1 cellular context compared by ENCODE assay signal in genomic region chr12:14840616-14841015, GRCh38.
TF ChIP-seq lines count a peak whose summit lies in the region.

No MANE protein-coding gene starts in this region.

TF ChIP-seq in HepG2, 621 proteins besides CTCF, POLR2A, EP300 and RAD21 (continued from another document):
- TF ChIP-seq, protein P1, sequence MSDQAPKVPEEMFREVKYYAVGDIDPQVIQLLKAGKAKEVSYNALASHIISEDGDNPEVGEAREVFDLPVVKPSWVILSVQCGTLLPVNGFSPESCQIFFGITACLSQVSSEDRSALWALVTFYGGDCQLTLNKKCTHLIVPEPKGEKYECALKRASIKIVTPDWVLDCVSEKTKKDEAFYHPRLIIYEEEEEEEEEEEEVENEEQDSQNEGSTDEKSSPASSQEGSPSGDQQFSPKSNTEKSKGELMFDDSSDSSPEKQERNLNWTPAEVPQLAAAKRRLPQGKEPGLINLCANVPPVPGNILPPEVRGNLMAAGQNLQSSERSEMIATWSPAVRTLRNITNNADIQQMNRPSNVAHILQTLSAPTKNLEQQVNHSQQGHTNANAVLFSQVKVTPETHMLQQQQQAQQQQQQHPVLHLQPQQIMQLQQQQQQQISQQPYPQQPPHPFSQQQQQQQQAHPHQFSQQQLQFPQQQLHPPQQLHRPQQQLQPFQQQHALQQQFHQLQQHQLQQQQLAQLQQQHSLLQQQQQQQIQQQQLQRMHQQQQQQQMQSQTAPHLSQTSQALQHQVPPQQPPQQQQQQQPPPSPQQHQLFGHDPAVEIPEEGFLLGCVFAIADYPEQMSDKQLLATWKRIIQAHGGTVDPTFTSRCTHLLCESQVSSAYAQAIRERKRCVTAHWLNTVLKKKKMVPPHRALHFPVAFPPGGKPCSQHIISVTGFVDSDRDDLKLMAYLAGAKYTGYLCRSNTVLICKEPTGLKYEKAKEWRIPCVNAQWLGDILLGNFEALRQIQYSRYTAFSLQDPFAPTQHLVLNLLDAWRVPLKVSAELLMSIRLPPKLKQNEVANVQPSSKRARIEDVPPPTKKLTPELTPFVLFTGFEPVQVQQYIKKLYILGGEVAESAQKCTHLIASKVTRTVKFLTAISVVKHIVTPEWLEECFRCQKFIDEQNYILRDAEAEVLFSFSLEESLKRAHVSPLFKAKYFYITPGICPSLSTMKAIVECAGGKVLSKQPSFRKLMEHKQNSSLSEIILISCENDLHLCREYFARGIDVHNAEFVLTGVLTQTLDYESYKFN (CRISPR knock-in tag; conservative IDR thresholded peaks at IDR 0.05): peak; percentile 27
- TF ChIP-seq FOSL2 (CRISPR knock-in tag; IDR thresholded peaks at IDR 0.05) (peak; percentile 47; the same call in 1 of the 2 replicates), CEBPG (CRISPR knock-in tag; IDR thresholded peaks at IDR 0.05) (0 out of 2 replicates have a peak, but pooled peaks have one; percentile 9), FOXA1 (IDR thresholded peaks at IDR 0.05) (no peak), FOXA1 (CRISPR knock-in tag; IDR thresholded peaks at IDR 0.05) (peak; percentile 37; the same call in 1 of the 2 replicates)
- TF ChIP-seq, protein P2, sequence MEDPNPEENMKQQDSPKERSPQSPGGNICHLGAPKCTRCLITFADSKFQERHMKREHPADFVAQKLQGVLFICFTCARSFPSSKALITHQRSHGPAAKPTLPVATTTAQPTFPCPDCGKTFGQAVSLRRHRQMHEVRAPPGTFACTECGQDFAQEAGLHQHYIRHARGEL (CRISPR knock-in tag; IDR thresholded peaks at IDR 0.05): no peak
